8 cellular contexts compared by ENCODE assay signal in genomic region chr14:51996148-51996746, GRCh38. TPM values are rescaled to one million over a fixed set of nuclear protein-coding genes. Genes with fewer than 3 reads are reported as not detected.
DNase-seq lines count a peak whose midpoint lies in the region; ATAC-seq and TF ChIP-seq lines count a peak whose summit lies in the region.

No MANE protein-coding gene starts in this region.

- H3K27me3 Mint-ChIP-seq in mesothelial cell of epicardium (ENCODE audit: low read depth) = no peaks in the 10 kb centered on the region

- peaks cover 21% of the 10 kb centered on the region for H3K36me3 Mint-ChIP-seq in mesothelial cell of epicardium

- ATAC-seq in GM19328 (IDR thresholded peaks at IDR 0.05; ENCODE audit: unreplicated experiment) = no peak
- ATAC-seq in HG02870 (IDR thresholded peaks at IDR 0.05; ENCODE audit: unreplicated experiment) = no peak

- no peak overlapping the region for H3K27ac Mint-ChIP-seq in mesothelial cell of epicardium

- TF ChIP-seq CTCF in mesothelial cell of epicardium (IDR thresholded peaks at IDR 0.05; ENCODE audit: unreplicated experiment) = peak; percentile 70

- H3K4me3 Mint-ChIP-seq in mesothelial cell of epicardium = no peak overlapping the region

- H3K4me1 Mint-ChIP-seq in mesothelial cell of epicardium = peaks cover under 1% of the 10 kb centered on the region

- peak; percentile 57 for DNase-seq in CD1c-positive myeloid dendritic cell (ENCODE audit: extremely low spot score)
- DNase-seq in LHCN-M2 (ENCODE audit: low read depth) = peak; percentile 43
- peak; percentile 22 for DNase-seq in central memory CD4-positive, alpha-beta T cell
- DNase-seq in mesothelial cell of epicardium (ENCODE audit: low spot score in 2 of 2, unreplicated experiment in 2 of 2) = no peak
- no peak for DNase-seq in activated CD8-positive, alpha-beta memory T cell treated with anti-CD3 and anti-CD28 coated beads, Interleukin-2, amount 50 U/mL, for 48 hours
- DNase-seq in AML-193 (lab: John Stamatoyannopoulos, UW) = no peak

- no peaks in the 10 kb centered on the region for H3K9me3 Mint-ChIP-seq in mesothelial cell of epicardium

RNA-seq across cellular contexts. Expression of gene RTRAF, which starts 6.9 kb away (rescaled TPM):
- 60.4 and 80.8 TPM in 2 replicates for total RNA-seq in LHCN-M2 (2014; rRNA removed)
- polyA plus RNA-seq in LHCN-M2 (2012) = 219 TPM
- total RNA-seq in mesothelial cell of epicardium = 183 to 197 TPM (median 193 TPM) in 3 replicates

Comparison
In these comparisons a context has a peak if more than half of its experiments do, and no peak if none do; other contexts are left out.
1. DNase-seq: peak in CD1c-positive myeloid dendritic cell (single experiment), LHCN-M2 (single experiment) and central memory CD4-positive, alpha-beta T cell (single experiment); none in mesothelial cell of epicardium (0 of 2), activated CD8-positive, alpha-beta memory T cell treated with anti-CD3 and anti-CD28 coated beads, Interleukin-2, amount 50 U/mL, for 48 hours (single experiment) and AML-193 (0 of 2).